In genomic region chr17:79104898-79105600, GRCh38 we compare ENCODE assay signal across 17 cellular contexts.
"Had no signal": no experiment of that assay in that cellular context is flagged by ENCODE, and none has a peak within 500 bp of the region (broad histone marks: within the 10 kb centered on the region; RNA-seq: fewer than 3 reads in every experiment).

No MANE protein-coding gene starts in this region.

- H3K4me1 ChIP-seq: lower lobe of right lung had no signal

- H3K9ac ChIP-seq: parathyroid adenoma had no signal

- H3K9me3 ChIP-seq: lower lobe of right lung, neutrophil, thoracic aorta had no signal

- H3K27ac ChIP-seq: lower lobe of right lung, neutrophil, parathyroid adenoma, thoracic aorta had no signal

- H3K4me1 Mint-ChIP-seq: naive thymus-derived CD4-positive, alpha-beta T cell had no signal

- H3K9me3 Mint-ChIP-seq: activated T-helper 1 cell treated with anti-CD3 and anti-CD28 coated beads, Interleukin-12 subunit alpha, Interleukin-12 subunit beta, Interleukin-2, Interleukin-4 antibody, amounts not matched to agents 30 ng/mL and 10 ng/mL and 1 ng/mL, durations not matched to agents 14 hours and 24 hours and 36 hours; dendritic cell treated with granulocyte-macrophage colony-stimulating factor and Interleukin-4, amounts not matched to agents 40 ng/mL and 50 ng/mL, for 4 days; naive thymus-derived CD4-positive, alpha-beta T cell had no signal

- H3K4me3 ChIP-seq: lower lobe of right lung, thoracic aorta had no signal

- H3K36me3 ChIP-seq: lower lobe of right lung, neutrophil, thoracic aorta had no signal

- H3K27ac Mint-ChIP-seq: activated T-helper 1 cell treated with anti-CD3 and anti-CD28 coated beads, Interleukin-12 subunit alpha, Interleukin-12 subunit beta, Interleukin-2, Interleukin-4 antibody, amounts not matched to agents 30 ng/mL and 10 ng/mL and 1 ng/mL, durations not matched to agents 14 hours and 24 hours and 36 hours; dendritic cell treated with granulocyte-macrophage colony-stimulating factor and Interleukin-4, amounts not matched to agents 40 ng/mL and 50 ng/mL, for 4 days had no signal

- H3K79me2 ChIP-seq: parathyroid adenoma had no signal

- H2AFZ ChIP-seq: parathyroid adenoma had no signal

- FAIRE-seq: frontal cortex had no signal

- DNase-seq: activated CD4-positive, CD25-positive, alpha-beta regulatory T cell treated with anti-CD3 and anti-CD28 coated beads, Interleukin-2, amount 50 U/mL, for 72 hours; activated naive CD4-positive, alpha-beta T cell; anterior cingulate cortex; cerebellar nuclear complex; effector memory CD4-positive, alpha-beta T cell; head of caudate nucleus; left cardiac atrium; lower lobe of right lung; naive thymus-derived CD4-positive, alpha-beta T cell; stimulated activated CD4-positive, alpha-beta T cell treated with anti-CD3 and anti-CD28 coated beads, Interleukin-12 subunit alpha, Interleukin-12 subunit beta, amount 100 ng/mL, for 4 hours; stimulated activated CD4-positive, alpha-beta T cell treated with anti-CD3 and anti-CD28 coated beads, Interleukin-2, amount 100 ng/mL, for 24 hours had no signal

- H3K36me3 Mint-ChIP-seq: naive thymus-derived CD4-positive, alpha-beta T cell had no signal

- ATAC-seq: left cardiac atrium; lower lobe of right lung; naive thymus-derived CD4-positive, alpha-beta T cell had no signal

- H3K4me3 Mint-ChIP-seq: activated T-helper 1 cell treated with anti-CD3 and anti-CD28 coated beads, Interleukin-12 subunit alpha, Interleukin-12 subunit beta, Interleukin-2, Interleukin-4 antibody, amounts not matched to agents 30 ng/mL and 10 ng/mL and 1 ng/mL, durations not matched to agents 14 hours and 24 hours and 36 hours; dendritic cell treated with granulocyte-macrophage colony-stimulating factor and Interleukin-4, amounts not matched to agents 40 ng/mL and 50 ng/mL, for 4 days; naive thymus-derived CD4-positive, alpha-beta T cell had no signal
